9 cellular contexts compared by ENCODE assay signal in the genomic region with DNA sequence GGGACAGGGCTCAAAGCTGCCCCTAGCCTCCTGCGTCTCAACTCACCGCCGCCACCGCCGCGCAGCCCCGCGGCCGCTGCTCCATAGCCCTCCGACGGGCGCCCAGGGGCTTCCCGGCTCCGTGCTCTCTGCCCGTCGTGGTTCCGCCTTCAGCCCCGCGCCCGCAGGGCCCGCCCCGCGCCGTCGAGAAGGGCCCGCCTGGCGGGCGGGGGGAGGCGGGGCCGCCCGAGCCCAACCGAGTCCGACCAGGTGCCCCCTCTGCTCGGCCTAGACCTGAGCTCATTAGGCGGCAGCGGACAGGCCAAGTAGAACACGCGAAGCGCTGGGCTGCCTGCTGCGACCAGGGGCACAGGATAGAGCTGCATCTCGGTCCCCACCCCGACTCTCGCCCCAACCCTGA. TPM values are rescaled to one million over a fixed set of nuclear protein-coding genes. Genes with fewer than 3 reads are reported as not detected.
DNase-seq lines count a peak whose midpoint lies in the region; ATAC-seq and TF ChIP-seq lines count a peak whose summit lies in the region.
"Had no signal": no experiment of that assay in that cellular context is flagged by ENCODE, and none has a peak within 500 bp of the region (broad histone marks: within the 10 kb centered on the region; RNA-seq: fewer than 3 reads in every experiment).

A gene with protein sequence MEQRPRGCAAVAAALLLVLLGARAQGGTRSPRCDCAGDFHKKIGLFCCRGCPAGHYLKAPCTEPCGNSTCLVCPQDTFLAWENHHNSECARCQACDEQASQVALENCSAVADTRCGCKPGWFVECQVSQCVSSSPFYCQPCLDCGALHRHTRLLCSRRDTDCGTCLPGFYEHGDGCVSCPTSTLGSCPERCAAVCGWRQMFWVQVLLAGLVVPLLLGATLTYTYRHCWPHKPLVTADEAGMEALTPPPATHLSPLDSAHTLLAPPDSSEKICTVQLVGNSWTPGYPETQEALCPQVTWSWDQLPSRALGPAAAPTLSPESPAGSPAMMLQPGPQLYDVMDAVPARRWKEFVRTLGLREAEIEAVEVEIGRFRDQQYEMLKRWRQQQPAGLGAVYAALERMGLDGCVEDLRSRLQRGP (minus strand): TSS at position 151 of the 400 bp plus-strand sequence. CDS start 66 bp downstream, at position 85.

- H3K4me3 Mint-ChIP-seq in activated B cell treated with CpG ODN at 0.5 μM for 24 hours = peak within 1 kb of the TSS; percentile 52
- no peak within 1 kb of the TSS for H3K4me3 Mint-ChIP-seq in MCF 10A (ENCODE audit: unreplicated experiment)
- peak within 1 kb of the TSS; percentile 88 to 97 (median 91) for H3K4me3 Mint-ChIP-seq in naive thymus-derived CD8-positive, alpha-beta T cell

- H3K27me3 Mint-ChIP-seq in activated B cell treated with CpG ODN at 0.5 μM for 24 hours (peaks cover 28% of the 10 kb centered on the region), MCF 10A (ENCODE audit: insufficient read depth, unreplicated experiment) (no peaks in the 10 kb centered on the region)
- peaks cover 0 to 2% (median 0%) of the 10 kb centered on the region in 5 donors for H3K27me3 Mint-ChIP-seq in naive thymus-derived CD8-positive, alpha-beta T cell

- POLR2A ChIA-PET in activated B cell treated with CpG ODN at 0.5 μM for 24 hours (lab: Charles Lee) (no interaction called here), MCF 10A (lab: Yijun Ruan, JAX) (no interaction called here)
- POLR2A ChIA-PET in naive thymus-derived CD8-positive, alpha-beta T cell (lab: Charles Lee) = interaction anchor here (0.7 to 3.8 kb wide), 16 partner anchors 9 to 267 kb away, joined by 3 to 25 read pairs (median 4); a partner anchor contains a TSS

- 0 out of 2 replicates have a peak within 1 kb of the TSS, but pooled peaks have one; percentile 31 for H3K27ac ChIP-seq in BLaER1
- H3K27ac ChIP-seq: SJSA1 had no signal

- peak within 1 kb of the TSS; percentile 73 for H3K9ac ChIP-seq in BLaER1

- H3K4me1 Mint-ChIP-seq in activated B cell treated with CpG ODN at 0.5 μM for 24 hours (peaks cover 6% of the 10 kb centered on the region), MCF 10A (ENCODE audit: insufficient read depth, unreplicated experiment) (peaks cover 5% of the 10 kb centered on the region)
- H3K4me1 Mint-ChIP-seq in naive thymus-derived CD8-positive, alpha-beta T cell = peaks cover 21 to 41% (median 35%) of the 10 kb centered on the region in 4 donors

- peaks cover 21% of the 10 kb centered on the region for H3K4me1 ChIP-seq in BLaER1
- H3K4me1 ChIP-seq: SJSA1 had no signal

- BruUV-seq in MCF 10A (replicated peaks; lab: Mats Ljungman, UMichigan) = no TSS peak

- TF ChIP-seq CTCF in activated B cell treated with CpG ODN at 0.5 μM for 24 hours (IDR thresholded peaks at IDR 0.05) = no peak
- TF ChIP-seq CTCF in MCF 10A (IDR thresholded peaks at IDR 0.05; ENCODE audit: unreplicated experiment) = no peak

- intact Hi-C loops in activated B cell treated with CpG ODN at 0.5 μM for 24 hours (cut with micrococcal nuclease) (no loop called here), MCF 10A (cut with micrococcal nuclease) (no loop called here)

- CTCF ChIA-PET in activated B cell treated with CpG ODN at 0.5 μM for 24 hours (lab: Charles Lee) = no interaction called here
- CTCF ChIA-PET in MCF 10A (lab: Yijun Ruan, JAX) = interaction anchor here (1.2 kb wide), 1 partner anchor 10 kb away, joined by 5 read pairs; no protein-coding TSS in a partner anchor

- H3K9me3 Mint-ChIP-seq in activated B cell treated with CpG ODN at 0.5 μM for 24 hours = no peaks in the 10 kb centered on the region
- H3K9me3 Mint-ChIP-seq in MCF 10A (ENCODE audit: unreplicated experiment) = no peaks in the 10 kb centered on the region
- no peaks in the 10 kb centered on the region for H3K9me3 Mint-ChIP-seq in naive thymus-derived CD8-positive, alpha-beta T cell

- H3K9me3 ChIP-seq in BLaER1 = no peaks in the 10 kb centered on the region
- H3K9me3 ChIP-seq: SJSA1 had no signal

- H3K4me2 ChIP-seq in BLaER1 = peak within 1 kb of the TSS; percentile 89

- H3K27me3 ChIP-seq in BLaER1 = peaks cover 54% of the 10 kb centered on the region
- H3K27me3 ChIP-seq: SJSA1 had no signal

- H4K20me1 ChIP-seq in BLaER1 = no peaks in the 10 kb centered on the region; the same call in 1 of the 2 replicates

- ATAC-seq in activated B cell treated with CpG ODN at 0.5 μM for 24 hours (ENCODE audit: low read depth) = peak; percentile 34
- peak; percentile 80 to 84 for ATAC-seq in naive thymus-derived CD8-positive, alpha-beta T cell
- no peak for ATAC-seq in HG02884 (IDR thresholded peaks at IDR 0.05; ENCODE audit: unreplicated experiment)
- ATAC-seq in GM18909 (IDR thresholded peaks at IDR 0.05; ENCODE audit: poor library complexity, unreplicated experiment) = no peak

- H3K27ac Mint-ChIP-seq in activated B cell treated with CpG ODN at 0.5 μM for 24 hours (no peak within 1 kb of the TSS), MCF 10A (ENCODE audit: low read depth, unreplicated experiment) (no peak within 1 kb of the TSS)
- peak within 1 kb of the TSS; percentile 82 to 96 (median 92) for H3K27ac Mint-ChIP-seq in naive thymus-derived CD8-positive, alpha-beta T cell

- DNase-seq in activated B cell treated with CpG ODN at 0.5 μM for 24 hours = no peak
- DNase-seq in MCF 10A (ENCODE audit: unreplicated experiment) = no peak
- peak in 9 of 10 donors; percentile 50 to 75 (median 55) for DNase-seq in naive thymus-derived CD8-positive, alpha-beta T cell
- no peak for DNase-seq in NCI-H2081 (lab: John Stamatoyannopoulos, UW)
- no peak for DNase-seq in NCI-H1092 (lab: John Stamatoyannopoulos, UW)

- H3K4me3 ChIP-seq in BLaER1 = peak within 1 kb of the TSS; percentile 67
- H3K4me3 ChIP-seq: SJSA1 had no signal

- H3K36me3 Mint-ChIP-seq in activated B cell treated with CpG ODN at 0.5 μM for 24 hours (ENCODE audit: low read depth) (no peaks in the 10 kb centered on the region), MCF 10A (ENCODE audit: insufficient read depth, unreplicated experiment) (peaks cover 50% of the 10 kb centered on the region)
- peaks cover 0 to 31% (median 8%) of the 10 kb centered on the region in 3 donors for H3K36me3 Mint-ChIP-seq in naive thymus-derived CD8-positive, alpha-beta T cell

- H3K36me3 ChIP-seq in BLaER1 = peaks cover 17% of the 10 kb centered on the region; the same call in 1 of the 2 replicates
- H3K36me3 ChIP-seq: SJSA1 had no signal

RNA-seq across cellular contexts. Expression of the gene that starts here (rescaled TPM):
- total RNA-seq in activated B cell treated with CpG ODN at 0.5 μM for 24 hours = 2.5 and 2.8 TPM in 2 replicates
- total RNA-seq in MCF 10A (2022) = 27.6 and 33.7 TPM in 2 replicates
- total RNA-seq in naive thymus-derived CD8-positive, alpha-beta T cell = 100 to 1,000 TPM; 378 to 381 TPM
- polyA plus RNA-seq in naive thymus-derived CD8-positive, alpha-beta T cell = 10 to 100 TPM in 2 of 3 donors, 1 to 10 TPM in 1; 7.2 to 28.7 (median 10.6) TPM

Comparison
In these comparisons a context has a peak if more than half of its experiments do, and no peak if none do; other contexts are left out.
1. RNA of the gene that starts here (total RNA-seq): 378 to 381 TPM in naive thymus-derived CD8-positive, alpha-beta T cell; 27.6 to 33.7 TPM in MCF 10A and 2.5 to 2.8 TPM in activated B cell treated with CpG ODN at 0.5 μM for 24 hours; every median in the first group is over 10 times any median in the second.
2. ATAC-seq: peak in activated B cell treated with CpG ODN at 0.5 μM for 24 hours (single experiment) and naive thymus-derived CD8-positive, alpha-beta T cell (2 of 2); none in HG02884 (single experiment) and GM18909 (single experiment).
3. DNase-seq: peak in naive thymus-derived CD8-positive, alpha-beta T cell (9 of 10); none in activated B cell treated with CpG ODN at 0.5 μM for 24 hours (single experiment), MCF 10A (single experiment), NCI-H2081 (0 of 2) and NCI-H1092 (single experiment).
4. H3K27ac Mint-ChIP-seq: peak in naive thymus-derived CD8-positive, alpha-beta T cell (10 of 10); none in activated B cell treated with CpG ODN at 0.5 μM for 24 hours (single experiment) and MCF 10A (single experiment).